Comparison of ENCODE assay signal across 8 cellular contexts in genomic region chr2:168490015-168490874, GRCh38. TPM values are rescaled to one million over a fixed set of nuclear protein-coding genes. Genes with fewer than 3 reads are reported as not detected.
A peak's percentile ranks its signal among the peaks of the same experiment; 100 is the strongest.
DNase-seq lines count a peak whose midpoint lies in the region; ATAC-seq and TF ChIP-seq lines count a peak whose summit lies in the region.

No MANE protein-coding gene starts in this region.

- H3K4me1 Mint-ChIP-seq in activated CD8-positive, alpha-beta T cell treated with anti-CD3 and anti-CD28 coated beads for 36 hours (ENCODE audit: low read depth) = peaks cover 56% of the 10 kb centered on the region

- no peaks in the 10 kb centered on the region for H3K9me3 ChIP-seq in skeletal muscle satellite cell (replicated peaks; ENCODE audit: low read length)

- TF ChIP-seq CTCF in GM06990 (IDR thresholded peaks at IDR 0.05; ENCODE audit: insufficient read depth, low read length, poor library complexity, severe bottlenecking) (no peak), foreskin fibroblast (IDR thresholded peaks at IDR 0.05; ENCODE audit: low read depth, low read length) (no peak)
- TF ChIP-seq CTCF in activated CD8-positive, alpha-beta T cell treated with anti-CD3 and anti-CD28 coated beads for 36 hours (IDR thresholded peaks at IDR 0.05) = no peak

- peak; percentile 93 for ATAC-seq in GM21576 (IDR thresholded peaks at IDR 0.05; ENCODE audit: unreplicated experiment)
- ATAC-seq in activated CD8-positive, alpha-beta T cell treated with anti-CD3 and anti-CD28 coated beads for 36 hours = peak; percentile 90

- no peaks in the 10 kb centered on the region for H3K27me3 Mint-ChIP-seq in activated CD8-positive, alpha-beta T cell treated with anti-CD3 and anti-CD28 coated beads for 36 hours

- CTCF ChIA-PET in activated CD8-positive, alpha-beta T cell treated with anti-CD3 and anti-CD28 coated beads for 36 hours (lab: Charles Lee) = interaction anchor here (0.9 to 1.5 kb wide), 6 partner anchors 20 to 329 kb away, joined by 3 to 6 read pairs (median 4); no protein-coding TSS in a partner anchor

- H3K36me3 ChIP-seq in GM06990 (ENCODE audit: control insufficient read depth, insufficient read depth, low read length) (0 out of 2 replicates have a peak, but pooled peaks cover 1% of the 10 kb centered on the region), skeletal muscle satellite cell (ENCODE audit: insufficient read depth, low read length) (no peaks in the 10 kb centered on the region)

- intact Hi-C loops in activated CD8-positive, alpha-beta T cell treated with anti-CD3 and anti-CD28 coated beads for 36 hours (cut with micrococcal nuclease) = loop anchor here (5.0 kb wide), 1 partner anchor 33 kb away; the partner anchor contains the start of gene CERS6

- H3K4me3 ChIP-seq in GM06990 (replicated peaks; ENCODE audit: low read depth, low read length) (peak overlapping the region; percentile 60), foreskin fibroblast (ENCODE audit: low read depth in 1 of 2, low read length in 2 of 2) (peak overlapping the region; percentile 25 to 31), skeletal muscle satellite cell (ENCODE audit: low read length) (no peak overlapping the region)

- peak overlapping the region; percentile 66 for H3K4me3 Mint-ChIP-seq in activated CD8-positive, alpha-beta T cell treated with anti-CD3 and anti-CD28 coated beads for 36 hours

- POLR2A ChIA-PET in activated CD8-positive, alpha-beta T cell treated with anti-CD3 and anti-CD28 coated beads for 36 hours (lab: Charles Lee) = interaction anchor here (0.6 to 1.2 kb wide), 10 partner anchors 8 to 225 kb away, joined by 3 to 6 read pairs (median 3); partner anchors contain the start of gene CERS6

- H3K4me1 ChIP-seq in skeletal muscle satellite cell (ENCODE audit: control insufficient read depth, insufficient read depth, low read length) = peaks cover 18% of the 10 kb centered on the region

- H3K27me3 ChIP-seq in GM06990 (replicated peaks; ENCODE audit: control insufficient read depth, insufficient read depth, low read length) (no peaks in the 10 kb centered on the region), skeletal muscle satellite cell (ENCODE audit: control insufficient read depth, insufficient read depth, low read length) (no peaks in the 10 kb centered on the region)

- peak overlapping the region; percentile 51 for H3K4me2 ChIP-seq in skeletal muscle satellite cell (ENCODE audit: low read length)

- peaks cover 28% of the 10 kb centered on the region for H3K36me3 Mint-ChIP-seq in activated CD8-positive, alpha-beta T cell treated with anti-CD3 and anti-CD28 coated beads for 36 hours (ENCODE audit: low read depth)

- H3K27ac Mint-ChIP-seq in activated CD8-positive, alpha-beta T cell treated with anti-CD3 and anti-CD28 coated beads for 36 hours = peak overlapping the region; percentile 81

- H3K9me3 Mint-ChIP-seq in activated CD8-positive, alpha-beta T cell treated with anti-CD3 and anti-CD28 coated beads for 36 hours = peaks cover 10% of the 10 kb centered on the region

- peak overlapping the region; percentile 16 for H3K9ac ChIP-seq in skeletal muscle satellite cell (ENCODE audit: low read depth, low read length)

- DNase-seq in GM06990 (ENCODE audit: extremely low read depth, insufficient read length) = peak; percentile 76
- DNase-seq in HUDEP-2 (lab: John Stamatoyannopoulos, UW; ENCODE audit: unreplicated experiment in 76 of 76) = peak in 48 of 76 experiments; percentile 4 to 71 (median 24)
- DNase-seq in activated CD8-positive, alpha-beta T cell treated with anti-CD3 and anti-CD28 coated beads for 36 hours = peak; percentile 81
- DNase-seq in foreskin fibroblast = peak; percentile 42 to 63
- DNase-seq in NCI-H2029 (lab: John Stamatoyannopoulos, UW) = no peak
- no peak for DNase-seq in NCI-H1105 (lab: John Stamatoyannopoulos, UW)

RNA-seq across cellular contexts. Expression of gene CERS6, which starts 34.2 kb away (rescaled TPM):
- total RNA-seq in activated CD8-positive, alpha-beta T cell treated with anti-CD3 and anti-CD28 coated beads for 36 hours = 10 to 100 TPM; 15.4 to 16.1 TPM
- total RNA-seq in skeletal muscle satellite cell (2012; rRNA removed) = 26.6 and 27.5 TPM in 2 replicates

Comparison
In these comparisons a context has a peak if more than half of its experiments do, and no peak if none do; other contexts are left out.
1. DNase-seq: peak in GM06990 (single experiment), HUDEP-2 (48 of 76), activated CD8-positive, alpha-beta T cell treated with anti-CD3 and anti-CD28 coated beads for 36 hours (single experiment) and foreskin fibroblast (2 of 2); none in NCI-H2029 (single experiment) and NCI-H1105 (single experiment).